Comparison of ENCODE assay signal across 26 cellular contexts in genomic region chr2:5140367-5140766, GRCh38.
A peak's percentile ranks its signal among the peaks of the same experiment; 100 is the strongest.
DNase-seq lines count a peak whose midpoint lies in the region; ATAC-seq and TF ChIP-seq lines count a peak whose summit lies in the region.
"Had no signal": no experiment of that assay in that cellular context is flagged by ENCODE, and none has a peak within 500 bp of the region (broad histone marks: within the 10 kb centered on the region; RNA-seq: fewer than 3 reads in every experiment).

No MANE protein-coding gene starts in this region.

- H3K4me3 Mint-ChIP-seq in neural progenitor cell: no peak overlapping the region
- H3K4me3 Mint-ChIP-seq: activated T-cell treated with anti-CD3 and anti-CD28 coated beads, Interleukin-2, amount 50 U/mL, for 24 hours; brain; effector memory CD8-positive, alpha-beta T cell; natural killer cell had no signal

- H3K4me1 ChIP-seq in foreskin keratinocyte: no peaks in the 10 kb centered on the region
- no peaks in the 10 kb centered on the region for H3K4me1 ChIP-seq in neural progenitor cell
- H3K4me1 ChIP-seq: Caco-2, lower lobe of right lung, upper lobe of left lung had no signal

- H3K36me3 ChIP-seq in brain microvascular endothelial cell (replicated peaks) (no peaks in the 10 kb centered on the region), neural progenitor cell (no peaks in the 10 kb centered on the region)
- H3K36me3 ChIP-seq: esophagus muscularis mucosa, lower lobe of right lung, MG63, upper lobe of left lung had no signal

- in situ Hi-C loops in brain microvascular endothelial cell (cut with HindIII; ENCODE audit: low pct_ligation_motif_present, low sequenced_read_pairs): no loop called here

- no peak overlapping the region for H3K27ac Mint-ChIP-seq in neural progenitor cell
- H3K27ac Mint-ChIP-seq: activated T-cell treated with anti-CD3 and anti-CD28 coated beads, Interleukin-2, amount 50 U/mL, for 24 hours; brain; effector memory CD8-positive, alpha-beta T cell; natural killer cell had no signal

- no peak overlapping the region for H3K4me2 ChIP-seq in neural progenitor cell

- no peak overlapping the region for H3K9ac ChIP-seq in neural progenitor cell

- no peak overlapping the region for H2AFZ ChIP-seq in neural progenitor cell (replicated peaks)

- ATAC-seq in foreskin keratinocyte: peak; percentile 93
- no peak for ATAC-seq in GM18909 (IDR thresholded peaks at IDR 0.05; ENCODE audit: poor library complexity, unreplicated experiment)
- ATAC-seq: effector memory CD8-positive, alpha-beta T cell; HCT116; lower lobe of right lung; natural killer cell had no signal

- H3F3A ChIP-seq in neural progenitor cell (ENCODE audit: low read depth): no peaks in the 10 kb centered on the region

- no peaks in the 10 kb centered on the region for H3K79me2 ChIP-seq in neural progenitor cell (ENCODE audit: low read depth)

- peaks cover 2% of the 10 kb centered on the region for H3K36me3 Mint-ChIP-seq in neural progenitor cell
- H3K36me3 Mint-ChIP-seq: brain had no signal

- H4K20me1 ChIP-seq in neural progenitor cell (ENCODE audit: low read depth): no peaks in the 10 kb centered on the region

- H3K4me3 ChIP-seq in brain microvascular endothelial cell (ENCODE audit: low read depth, low read length) (no peak overlapping the region), neural progenitor cell (no peak overlapping the region)
- H3K4me3 ChIP-seq: esophagus muscularis mucosa, lower lobe of right lung, MG63, upper lobe of left lung had no signal

- TF ChIP-seq CTCF in brain microvascular endothelial cell (IDR thresholded peaks at IDR 0.05; ENCODE audit: low read depth, low read length, missing control alignments) (no peak), foreskin keratinocyte (conservative IDR thresholded peaks at IDR 0.05) (no peak), neural progenitor cell (IDR thresholded peaks at IDR 0.05) (no peak)

- H3K4me1 Mint-ChIP-seq in neural progenitor cell: no peaks in the 10 kb centered on the region
- H3K4me1 Mint-ChIP-seq: brain, natural killer cell had no signal

- no peaks in the 10 kb centered on the region for H3K27me3 ChIP-seq in brain microvascular endothelial cell (replicated peaks)
- H3K27me3 ChIP-seq in foreskin keratinocyte: no peaks in the 10 kb centered on the region
- no peaks in the 10 kb centered on the region for H3K27me3 ChIP-seq in neural progenitor cell
- H3K27me3 ChIP-seq: esophagus muscularis mucosa, MG63, upper lobe of left lung had no signal

- no peaks in the 10 kb centered on the region for H3K9me3 ChIP-seq in neural progenitor cell (ENCODE audit: low read depth)
- H3K9me3 ChIP-seq: Caco-2, esophagus muscularis mucosa, lower lobe of right lung, MG63, upper lobe of left lung had no signal

- DNase-seq in HPDE6-E6E7 (ENCODE audit: extremely low spot score): peak; percentile 11
- DNase-seq in brain microvascular endothelial cell: peak; percentile 67
- peak; percentile 55 to 56 for DNase-seq in foreskin keratinocyte
- DNase-seq in stromal cell of bone marrow (ENCODE audit: low read depth): peak; percentile 7
- DNase-seq in HK-2 (ENCODE audit: unreplicated experiment): no peak
- DNase-seq in neural progenitor cell (ENCODE audit: low spot score): no peak
- DNase-seq: activated CD4-positive, alpha-beta T cell treated with anti-CD3 and anti-CD28 coated beads for 48 hours; activated gamma-delta T cell treated with Interleukin-2 at 50 U/mL for 16 hours; activated T-cell treated with anti-CD3 and anti-CD28 coated beads, Interleukin-2, amount 50 U/mL, for 24 hours; C1 segment of cervical spinal cord; Caco-2; DND-41; effector memory CD8-positive, alpha-beta T cell; KBM-7; lower lobe of right lung; MG63; natural killer cell; retina; SHP77 treated with DMSO at 0.1 percent for 48 hours; stimulated activated CD4-positive, alpha-beta T cell treated with anti-CD3 and anti-CD28 coated beads, Interleukin-2, amount 100 ng/mL, for 48 hours; upper lobe of left lung had no signal

- no peak overlapping the region for H3K27ac ChIP-seq in brain microvascular endothelial cell
- H3K27ac ChIP-seq in foreskin keratinocyte: peak overlapping the region; percentile 22
- no peak overlapping the region for H3K27ac ChIP-seq in neural progenitor cell
- H3K27ac ChIP-seq: esophagus muscularis mucosa, lower lobe of right lung, upper lobe of left lung, VCaP had no signal

- peaks cover 2% of the 10 kb centered on the region for H3K9me3 Mint-ChIP-seq in neural progenitor cell

- peaks cover 5% of the 10 kb centered on the region for H3K27me3 Mint-ChIP-seq in neural progenitor cell (ENCODE audit: insufficient read depth, low read depth)
- H3K27me3 Mint-ChIP-seq: activated T-cell treated with anti-CD3 and anti-CD28 coated beads, Interleukin-2, amount 50 U/mL, for 24 hours; effector memory CD8-positive, alpha-beta T cell had no signal

Comparison
In these comparisons a context has a peak if more than half of its experiments do, and no peak if none do; other contexts are left out.
1. DNase-seq: peak in HPDE6-E6E7 (single experiment), brain microvascular endothelial cell (single experiment), foreskin keratinocyte (2 of 2) and stromal cell of bone marrow (single experiment); none in HK-2 (single experiment) and neural progenitor cell (single experiment).